In genomic region chr11:58675344-58676155, GRCh38 we compare ENCODE assay signal across 7 cellular contexts.
DNase-seq lines count a peak whose midpoint lies in the region; TF ChIP-seq lines count a peak whose summit lies in the region.

No MANE protein-coding gene starts in this region.

- no peaks in the 10 kb centered on the region for H3K9me2 ChIP-seq in Loucy (replicated peaks; ENCODE audit: low read depth, low read length)

- H3K4me3 ChIP-seq in GM12865 (ENCODE audit: low read depth, low read length) = no peak overlapping the region
- H3K4me3 ChIP-seq in Loucy (ENCODE audit: low read length, poor library complexity, severe bottlenecking) = no peak overlapping the region

- H3K9ac ChIP-seq in Loucy (ENCODE audit: low read depth, low read length, poor library complexity, severe bottlenecking) = no peak overlapping the region

- H3K9me3 ChIP-seq in Loucy (ENCODE audit: insufficient read depth, low read depth, low read length) = no peaks in the 10 kb centered on the region

- no peak overlapping the region for H3K4me2 ChIP-seq in Loucy (ENCODE audit: low read depth, low read length, poor library complexity, severe bottlenecking)

- H2AFZ ChIP-seq in Loucy (ENCODE audit: low read length) = peak overlapping the region; percentile 75

- no peaks in the 10 kb centered on the region for H3K36me3 ChIP-seq in Loucy (ENCODE audit: insufficient read depth, low read length)

- TF ChIP-seq CTCF in GM12865 (IDR thresholded peaks at IDR 0.05; ENCODE audit: insufficient read depth, low read depth, low read length, missing control alignments) (peak; percentile 99), Loucy (conservative IDR thresholded peaks at IDR 0.05; ENCODE audit: low read length) (peak; percentile 97)

- H4K20me1 ChIP-seq in Loucy (ENCODE audit: insufficient read depth, low read length, poor library complexity, severe bottlenecking) = no peaks in the 10 kb centered on the region

- no peaks in the 10 kb centered on the region for H3K79me2 ChIP-seq in Loucy (ENCODE audit: insufficient read depth, low read length)

- no peaks in the 10 kb centered on the region for H3K27me3 ChIP-seq in Loucy (ENCODE audit: insufficient read depth, low read length, poor library complexity, severe bottlenecking)

- DNase-seq in GM12865 (ENCODE audit: low read depth) (peak; percentile 76), GOT3 (lab: John Stamatoyannopoulos, UW) (peak; percentile 7), T1000 (lab: John Stamatoyannopoulos, UW) (peak; percentile 29), astrocyte of the hippocampus (ENCODE audit: low read depth, low spot score) (peak; percentile 84), iPS-NIHi11 (ENCODE audit: low spot score) (peak; percentile 88)
- DNase-seq in stimulated activated CD4-positive, alpha-beta T cell treated with anti-CD3 and anti-CD28 coated beads, Interleukin-12 subunit alpha, Interleukin-12 subunit beta, amount 100 ng/mL, for 24 hours (ENCODE audit: low read depth in 2 of 2) = peak; percentile 52 to 77

- H3K4me1 ChIP-seq in Loucy (ENCODE audit: insufficient read depth, low read length, poor library complexity, severe bottlenecking) = no peaks in the 10 kb centered on the region

- no peaks in the 10 kb centered on the region for H3F3A ChIP-seq in Loucy (ENCODE audit: low read depth)

Comparison
In these comparisons a context has a peak if more than half of its experiments do, and no peak if none do; other contexts are left out.
1. DNase-seq: peak in every context shown above with its lines; median percentile 88 in iPS-NIHi11; 84 in astrocyte of the hippocampus; 76 in GM12865; 64 in stimulated activated CD4-positive, alpha-beta T cell treated with anti-CD3 and anti-CD28 coated beads, Interleukin-12 subunit alpha, Interleukin-12 subunit beta, amount 100 ng/mL, for 24 hours; 29 in T1000; 7 in GOT3.